12 cellular contexts compared by ENCODE assay signal in genomic region chr9:108434036-108434435, GRCh38.
"Had no signal": no experiment of that assay in that cellular context is flagged by ENCODE, and none has a peak within 500 bp of the region (broad histone marks: within the 10 kb centered on the region; RNA-seq: fewer than 3 reads in every experiment).

No MANE protein-coding gene starts in this region.

- H3K4me3 Mint-ChIP-seq: activated T-helper 1 cell treated with anti-CD3 and anti-CD28 coated beads, Interleukin-12 subunit alpha, Interleukin-12 subunit beta, Interleukin-2, Interleukin-4 antibody, amounts not matched to agents 30 ng/mL and 10 ng/mL and 1 ng/mL, durations not matched to agents 14 hours and 24 hours and 36 hours; natural killer cell treated with Interleukin-12 subunit alpha and Interleukin-12 subunit beta and Interleukin-15 and Interleukin-18, amount 100 ng/mL, for 72 hours had no signal

- FAIRE-seq: astrocyte had no signal

- H3K27ac ChIP-seq: right lobe of liver, transverse colon had no signal

- DNase-seq: activated CD4-positive, CD25-positive, alpha-beta regulatory T cell treated with anti-CD3 and anti-CD28 coated beads, Interleukin-2, amount 50 U/mL, for 72 hours; activated naive CD4-positive, alpha-beta T cell treated with Interleukin-2 at 50 U/mL for 16 hours; glutamatergic neuron; kidney glomerular epithelial cell; right lobe of liver; stimulated activated naive CD8-positive, alpha-beta T cell treated with anti-CD3 and anti-CD28 coated beads, Interleukin-15, Interleukin-2, amounts not matched to agents 100 U/mL and 50 U/mL, for 24 hours; T-helper 2 cell; transverse colon had no signal

- H3K36me3 ChIP-seq: right lobe of liver, transverse colon had no signal

- H3K9me3 ChIP-seq: right lobe of liver had no signal

- H3K27me3 Mint-ChIP-seq: natural killer cell treated with Interleukin-12 subunit alpha and Interleukin-12 subunit beta and Interleukin-15 and Interleukin-18, amount 100 ng/mL, for 72 hours had no signal

- H3K27ac Mint-ChIP-seq: activated T-helper 1 cell treated with anti-CD3 and anti-CD28 coated beads, Interleukin-12 subunit alpha, Interleukin-12 subunit beta, Interleukin-2, Interleukin-4 antibody, amounts not matched to agents 30 ng/mL and 10 ng/mL and 1 ng/mL, durations not matched to agents 14 hours and 24 hours and 36 hours; natural killer cell treated with Interleukin-12 subunit alpha and Interleukin-12 subunit beta and Interleukin-15 and Interleukin-18, amount 100 ng/mL, for 72 hours had no signal

- H3K36me3 Mint-ChIP-seq: natural killer cell treated with Interleukin-12 subunit alpha and Interleukin-12 subunit beta and Interleukin-15 and Interleukin-18, amount 100 ng/mL, for 72 hours had no signal

- H3K4me1 ChIP-seq: right lobe of liver, transverse colon had no signal

- H3K4me3 ChIP-seq: right lobe of liver, transverse colon had no signal

- H3K27me3 ChIP-seq: right lobe of liver, transverse colon had no signal

- ATAC-seq: esophagus mucosa; natural killer cell treated with Interleukin-12 subunit alpha and Interleukin-12 subunit beta and Interleukin-15 and Interleukin-18, amount 100 ng/mL, for 72 hours; right lobe of liver; stimulated activated naive CD8-positive, alpha-beta T cell treated with anti-CD3 and anti-CD28 coated beads, Interleukin-15, Interleukin-2, amounts not matched to agents 100 U/mL and 50 U/mL, for 24 hours had no signal
